In the genomic region with DNA sequence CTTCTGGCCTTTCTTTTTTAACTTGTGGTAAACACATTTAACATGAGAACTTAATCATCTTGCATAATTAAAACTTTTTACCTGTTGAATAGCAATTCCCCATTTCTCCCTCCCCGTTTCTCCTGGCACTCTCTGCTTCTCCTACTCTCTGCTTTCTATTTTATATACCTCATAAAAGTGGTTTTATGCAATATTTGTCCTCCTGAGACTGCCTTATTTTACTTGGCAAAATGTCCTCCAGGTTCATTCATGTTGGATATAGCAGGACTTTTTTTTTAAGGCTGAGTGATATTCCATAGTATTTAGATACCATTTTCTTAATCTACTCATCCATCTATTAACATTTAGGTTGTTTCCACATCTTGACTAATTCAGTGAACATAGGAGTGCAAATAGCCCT, we compare ENCODE assay signal across 29 cellular contexts.
"Had no signal": no experiment of that assay in that cellular context is flagged by ENCODE, and none has a peak within 500 bp of the region (broad histone marks: within the 10 kb centered on the region; RNA-seq: fewer than 3 reads in every experiment).

No MANE protein-coding gene starts in this region.

- H3K36me3 ChIP-seq: ascending aorta, breast epithelium, cardiac muscle cell, colonic mucosa, gastroesophageal sphincter, heart right ventricle, WERI-Rb-1 had no signal

- H3K4me1 Mint-ChIP-seq: activated B cell treated with CpG ODN at 0.5 μM for 24 hours; activated naive CD4-positive, alpha-beta T cell treated with anti-CD3 and anti-CD28 coated beads, Interleukin-2, amount 10 ng/mL, durations not matched to agents 7 days and 5 days; activated naive CD8-positive, alpha-beta T cell treated with anti-CD3 and anti-CD28 coated beads, Interleukin-2, amount 10 ng/mL, durations not matched to agents 7 days and 5 days; brain had no signal

- H3K4me3 Mint-ChIP-seq: activated B cell treated with CpG ODN at 0.5 μM for 24 hours; activated CD8-positive, alpha-beta T cell treated with anti-CD3 and anti-CD28 coated beads for 36 hours; activated naive CD4-positive, alpha-beta T cell treated with anti-CD3 and anti-CD28 coated beads, Interleukin-2, amount 10 ng/mL, durations not matched to agents 7 days and 5 days; activated naive CD8-positive, alpha-beta T cell treated with anti-CD3 and anti-CD28 coated beads, Interleukin-2, amount 10 ng/mL, durations not matched to agents 7 days and 5 days; brain; T-helper 17 cell; T-helper 2 cell treated with Interferon-gamma antibody and Interleukin-4, amounts not matched to agents 5 μg/mL and 100 μg/mL, for 36 hours had no signal

- H3K9me3 Mint-ChIP-seq: activated B cell treated with CpG ODN at 0.5 μM for 24 hours; activated CD8-positive, alpha-beta T cell treated with anti-CD3 and anti-CD28 coated beads for 36 hours; activated naive CD4-positive, alpha-beta T cell treated with anti-CD3 and anti-CD28 coated beads, Interleukin-2, amount 10 ng/mL, durations not matched to agents 7 days and 5 days; activated naive CD4-positive, alpha-beta T cell treated with anti-CD3 and anti-CD28 coated beads, Interleukin-2, amount 50 U/mL, for 72 hours; activated naive CD8-positive, alpha-beta T cell treated with anti-CD3 and anti-CD28 coated beads, Interleukin-2, amount 10 ng/mL, durations not matched to agents 7 days and 5 days; brain; T-helper 2 cell treated with Interferon-gamma antibody and Interleukin-4, amounts not matched to agents 5 μg/mL and 100 μg/mL, for 36 hours had no signal

- DNase-seq: activated B cell treated with CpG ODN at 0.5 μM for 24 hours; activated CD4-positive, alpha-beta T cell treated with anti-CD3 and anti-CD28 coated beads for 48 hours; activated CD4-positive, alpha-beta T cell treated with anti-CD3 and anti-CD28 coated beads, Interleukin-2, amount 50 U/mL, for 1 hour; activated CD4-positive, alpha-beta T cell treated with anti-CD3 and anti-CD28 coated beads, Interleukin-2, amount 50 U/mL, for 48 hours; activated CD8-positive, alpha-beta memory T cell treated with anti-CD3 and anti-CD28 coated beads for 24 hours; activated CD8-positive, alpha-beta T cell treated with anti-CD3 and anti-CD28 coated beads for 36 hours; activated gamma-delta T cell; activated naive CD4-positive, alpha-beta T cell; activated naive CD4-positive, alpha-beta T cell treated with anti-CD3 and anti-CD28 coated beads, Interleukin-2, amount 10 ng/mL, durations not matched to agents 7 days and 5 days; activated naive CD8-positive, alpha-beta T cell treated with anti-CD3 and anti-CD28 coated beads, Interleukin-2, amount 10 ng/mL, durations not matched to agents 7 days and 5 days; activated T-cell treated with anti-CD3 and anti-CD28 coated beads, Interleukin-2, amount 50 U/mL, for 48 hours; central memory CD4-positive, alpha-beta T cell; cerebellar nuclear complex; colonic mucosa; effector CD8-positive, alpha-beta T cell; esophagus squamous epithelium; foreskin melanocyte; heart right ventricle; T-helper 17 cell; T1000; WERI-Rb-1 had no signal

- H3K9me3 ChIP-seq: ascending aorta, breast epithelium, colonic mucosa, esophagus squamous epithelium, gastroesophageal sphincter, heart right ventricle had no signal

- H3K4me3 ChIP-seq: ascending aorta, breast epithelium, cardiac muscle cell, colonic mucosa, esophagus squamous epithelium, gastroesophageal sphincter, heart right ventricle had no signal

- H3K36me3 Mint-ChIP-seq: activated naive CD4-positive, alpha-beta T cell treated with anti-CD3 and anti-CD28 coated beads, Interleukin-2, amount 10 ng/mL, durations not matched to agents 7 days and 5 days; activated naive CD4-positive, alpha-beta T cell treated with anti-CD3 and anti-CD28 coated beads, Interleukin-2, amount 50 U/mL, for 72 hours; activated naive CD8-positive, alpha-beta T cell treated with anti-CD3 and anti-CD28 coated beads, Interleukin-2, amount 10 ng/mL, durations not matched to agents 7 days and 5 days had no signal

- ATAC-seq: activated CD4-positive, CD25-positive, alpha-beta regulatory T cell treated with anti-CD3 and anti-CD28 coated beads, Interleukin-2, amount 50 U/mL, for 24 hours; activated CD8-positive, alpha-beta T cell treated with anti-CD3 and anti-CD28 coated beads for 36 hours; activated naive CD4-positive, alpha-beta T cell treated with anti-CD3 and anti-CD28 coated beads, Interleukin-2, amount 50 U/mL, for 72 hours; gastroesophageal sphincter; heart right ventricle; T-helper 17 cell had no signal

- H3K27me3 Mint-ChIP-seq: activated naive CD4-positive, alpha-beta T cell treated with anti-CD3 and anti-CD28 coated beads, Interleukin-2, amount 10 ng/mL, durations not matched to agents 7 days and 5 days; brain had no signal

- H3K27ac Mint-ChIP-seq: activated B cell treated with CpG ODN at 0.5 μM for 24 hours; activated CD8-positive, alpha-beta T cell treated with anti-CD3 and anti-CD28 coated beads for 36 hours; activated naive CD4-positive, alpha-beta T cell treated with anti-CD3 and anti-CD28 coated beads, Interleukin-2, amount 10 ng/mL, durations not matched to agents 7 days and 5 days; activated naive CD4-positive, alpha-beta T cell treated with anti-CD3 and anti-CD28 coated beads, Interleukin-2, amount 50 U/mL, for 72 hours; activated naive CD8-positive, alpha-beta T cell treated with anti-CD3 and anti-CD28 coated beads, Interleukin-2, amount 10 ng/mL, durations not matched to agents 7 days and 5 days; brain; T-helper 17 cell; T-helper 2 cell treated with Interferon-gamma antibody and Interleukin-4, amounts not matched to agents 5 μg/mL and 100 μg/mL, for 36 hours had no signal

- H3K4me1 ChIP-seq: ascending aorta, breast epithelium, colonic mucosa, esophagus squamous epithelium, gastroesophageal sphincter had no signal
